In the genomic region with DNA sequence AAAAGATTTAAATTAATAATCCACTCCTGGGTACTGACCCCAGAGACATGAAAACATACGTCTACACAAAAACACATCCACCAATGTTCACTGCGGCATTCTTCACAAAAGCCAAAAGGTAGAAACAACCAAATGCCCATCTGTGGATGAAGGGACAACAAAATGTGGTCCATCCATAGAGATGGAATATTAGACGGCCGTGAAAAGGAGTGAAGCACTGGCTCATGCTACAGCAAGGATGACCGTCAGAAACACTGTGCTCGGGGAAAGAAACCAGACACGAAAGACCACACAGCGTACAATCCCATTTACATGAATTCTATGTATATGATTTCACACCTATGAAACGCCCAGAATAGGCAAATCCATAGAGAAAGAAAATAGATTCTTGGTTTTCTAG, we compare ENCODE assay signal across 22 cellular contexts. TPM values are rescaled to one million over a fixed set of nuclear protein-coding genes. Genes with fewer than 3 reads are reported as not detected.
"Had no signal": no experiment of that assay in that cellular context is flagged by ENCODE, and none has a peak within 500 bp of the region (broad histone marks: within the 10 kb centered on the region; RNA-seq: fewer than 3 reads in every experiment).

No MANE protein-coding gene starts in this region.

- H3K9me3 ChIP-seq: MG63, SJSA1 had no signal

- H3K4me1 ChIP-seq: SJSA1 had no signal

- H3K27ac ChIP-seq: PC-9, SJSA1, SK-N-MC had no signal

- H3K27me3 ChIP-seq: MG63, SJSA1 had no signal

- H3K4me3 ChIP-seq: MG63, PC-9, SJSA1, SK-N-MC had no signal

- DNase-seq: Karpas-422, KG1, MG63, NCI-H1092, NCI-H1105 treated with DMSO at 0.1 percent for 48 hours, NCI-H1417 treated with DMSO at 0.1 percent for 48 hours, NCI-H146, NCI-H1694 treated with DMSO at 0.1 percent for 48 hours, NCI-H1930, NCI-H2081, NCI-H2107, NCI-H2227 treated with DMSO at 0.1 percent for 48 hours, NCI-H524, NCI-H526 treated with DMSO at 0.1 percent for 48 hours, NCI-H748 treated with DMSO at 0.1 percent for 48 hours, OCI-M1, PC-9, Right ventricle myocardium superior, RPMI8226, SIG-M5 had no signal

RNA-seq across cellular contexts. Expression of gene GP6, which starts 18.8 kb away (rescaled TPM):
- total RNA-seq: SJSA1 had no signal
